In genomic region chr2:965640-966147, GRCh38 we compare ENCODE assay signal across 21 cellular contexts. TPM values are rescaled to one million over a fixed set of nuclear protein-coding genes. Genes with fewer than 3 reads are reported as not detected.
DNase-seq lines count a peak whose midpoint lies in the region; ATAC-seq and TF ChIP-seq lines count a peak whose summit lies in the region.
"Had no signal": no experiment of that assay in that cellular context is flagged by ENCODE, and none has a peak within 500 bp of the region (broad histone marks: within the 10 kb centered on the region; RNA-seq: fewer than 3 reads in every experiment).

No MANE protein-coding gene starts in this region.

- H3K9me3 ChIP-seq in naive thymus-derived CD4-positive, alpha-beta T cell (ENCODE audit: control insufficient read depth in 2 of 3, low read length in 3 of 3) = peaks cover 0 to 3% (median 0%) of the 10 kb centered on the region in 3 experiments
- peaks cover 4% of the 10 kb centered on the region for H3K9me3 ChIP-seq in aorta (ENCODE audit: control insufficient read depth, low read length)
- H3K9me3 ChIP-seq: A549 had no signal

- CTCF ChIA-PET in naive thymus-derived CD4-positive, alpha-beta T cell (lab: Charles Lee) = no interaction called here
- CTCF ChIA-PET in activated CD8-positive, alpha-beta T cell treated with anti-CD3 and anti-CD28 coated beads for 36 hours (lab: Charles Lee) = no interaction called here

- H3K4me1 ChIP-seq in naive thymus-derived CD4-positive, alpha-beta T cell (ENCODE audit: control insufficient read depth in 2 of 2, insufficient read depth in 2 of 2, low read length in 2 of 2) = no peaks in the 10 kb centered on the region
- no peaks in the 10 kb centered on the region for H3K4me1 ChIP-seq in aorta (ENCODE audit: control insufficient read depth in 1 of 2, insufficient read depth in 2 of 2, low read length in 2 of 2)
- H3K4me1 ChIP-seq: A549 had no signal

- peak; percentile 14 for ATAC-seq in naive thymus-derived CD4-positive, alpha-beta T cell
- ATAC-seq in stimulated activated effector memory CD8-positive, alpha-beta T cell treated with anti-CD3 and anti-CD28 coated beads, Interleukin-12 subunit alpha, Interleukin-12 subunit beta, amount 100 ng/mL, for 72 hours = peak; percentile 28
- ATAC-seq in aorta (ENCODE audit: low FRiP score) (peak; percentile 11), GM18520 (IDR thresholded peaks at IDR 0.05; ENCODE audit: unreplicated experiment) (no peak)
- ATAC-seq in activated CD8-positive, alpha-beta T cell treated with anti-CD3 and anti-CD28 coated beads for 36 hours = no peak
- ATAC-seq: A549; CD8-positive, alpha-beta T cell; GM12878; GM23338 had no signal

- peaks cover 10% of the 10 kb centered on the region for H3K27me3 Mint-ChIP-seq in activated CD4-positive, alpha-beta T cell treated with anti-CD3 and anti-CD28 coated beads, Interleukin-2, amount 10 ng/mL, durations not matched to agents 24 days and 14 days
- peaks cover 0 to 15% (median 5%) of the 10 kb centered on the region in 5 donors for H3K27me3 Mint-ChIP-seq in naive thymus-derived CD4-positive, alpha-beta T cell
- peaks cover 2% of the 10 kb centered on the region for H3K27me3 Mint-ChIP-seq in activated CD8-positive, alpha-beta T cell treated with anti-CD3 and anti-CD28 coated beads for 36 hours
- peaks cover 8% of the 10 kb centered on the region for H3K27me3 Mint-ChIP-seq in endothelial cell (ENCODE audit: unreplicated experiment)

- H3K4me1 Mint-ChIP-seq in activated CD4-positive, alpha-beta T cell treated with anti-CD3 and anti-CD28 coated beads, Interleukin-2, amount 10 ng/mL, durations not matched to agents 24 days and 14 days = no peaks in the 10 kb centered on the region
- peaks cover 0 to 9% (median 0%) of the 10 kb centered on the region in 7 donors for H3K4me1 Mint-ChIP-seq in naive thymus-derived CD4-positive, alpha-beta T cell
- H3K4me1 Mint-ChIP-seq in stimulated activated effector memory CD8-positive, alpha-beta T cell treated with anti-CD3 and anti-CD28 coated beads, Interleukin-12 subunit alpha, Interleukin-12 subunit beta, amount 100 ng/mL, for 72 hours = no peaks in the 10 kb centered on the region
- peaks cover 2% of the 10 kb centered on the region for H3K4me1 Mint-ChIP-seq in activated CD8-positive, alpha-beta T cell treated with anti-CD3 and anti-CD28 coated beads for 36 hours (ENCODE audit: low read depth)
- H3K4me1 Mint-ChIP-seq in endothelial cell (ENCODE audit: unreplicated experiment) = peaks cover 2% of the 10 kb centered on the region

- intact Hi-C loops in activated CD4-positive, alpha-beta T cell treated with anti-CD3 and anti-CD28 coated beads, Interleukin-2, amount 10 ng/mL, durations not matched to agents 24 days and 14 days (cut with micrococcal nuclease) = no loop called here
- intact Hi-C loops in naive thymus-derived CD4-positive, alpha-beta T cell (cut with micrococcal nuclease) = no loop called here
- intact Hi-C loops in aorta (cut with DNase I) = no loop called here
- intact Hi-C loops in activated CD8-positive, alpha-beta T cell treated with anti-CD3 and anti-CD28 coated beads for 36 hours (cut with micrococcal nuclease) = no loop called here

- H3K27ac Mint-ChIP-seq in activated CD4-positive, alpha-beta T cell treated with anti-CD3 and anti-CD28 coated beads, Interleukin-2, amount 10 ng/mL, durations not matched to agents 24 days and 14 days = no peak overlapping the region
- H3K27ac Mint-ChIP-seq in naive thymus-derived CD4-positive, alpha-beta T cell = no peak overlapping the region
- no peak overlapping the region for H3K27ac Mint-ChIP-seq in stimulated activated effector memory CD8-positive, alpha-beta T cell treated with anti-CD3 and anti-CD28 coated beads, Interleukin-12 subunit alpha, Interleukin-12 subunit beta, amount 100 ng/mL, for 72 hours
- H3K27ac Mint-ChIP-seq in activated CD8-positive, alpha-beta T cell treated with anti-CD3 and anti-CD28 coated beads for 36 hours = no peak overlapping the region
- H3K27ac Mint-ChIP-seq in endothelial cell (ENCODE audit: unreplicated experiment) = no peak overlapping the region
- H3K27ac Mint-ChIP-seq: CD8-positive, alpha-beta T cell; GM23338 had no signal

- no peak overlapping the region for H3K4me3 Mint-ChIP-seq in activated CD4-positive, alpha-beta T cell treated with anti-CD3 and anti-CD28 coated beads, Interleukin-2, amount 10 ng/mL, durations not matched to agents 24 days and 14 days
- H3K4me3 Mint-ChIP-seq in naive thymus-derived CD4-positive, alpha-beta T cell = no peak overlapping the region
- H3K4me3 Mint-ChIP-seq in stimulated activated effector memory CD8-positive, alpha-beta T cell treated with anti-CD3 and anti-CD28 coated beads, Interleukin-12 subunit alpha, Interleukin-12 subunit beta, amount 100 ng/mL, for 72 hours = no peak overlapping the region
- H3K4me3 Mint-ChIP-seq in activated CD8-positive, alpha-beta T cell treated with anti-CD3 and anti-CD28 coated beads for 36 hours = no peak overlapping the region
- H3K4me3 Mint-ChIP-seq in endothelial cell (ENCODE audit: unreplicated experiment) = no peak overlapping the region
- H3K4me3 Mint-ChIP-seq: CD8-positive, alpha-beta T cell; GM23338 had no signal

- no peak overlapping the region for H3K27ac ChIP-seq in naive thymus-derived CD4-positive, alpha-beta T cell (ENCODE audit: low read depth, low read length)
- no peak overlapping the region for H3K27ac ChIP-seq in aorta (ENCODE audit: low read depth in 1 of 2, low read length in 2 of 2)
- H3K27ac ChIP-seq: 22Rv1; A549; BLaER1 treated with 17β-estradiol and CSF1 and Interleukin-3, amounts not matched to agents 10 nM and 100 nM had no signal

- peak; percentile 32 for DNase-seq in activated CD4-positive, alpha-beta T cell treated with anti-CD3 and anti-CD28 coated beads, Interleukin-2, amount 10 ng/mL, durations not matched to agents 24 days and 14 days
- no peak for DNase-seq in activated CD4-positive, alpha-beta T cell treated with anti-CD3 and anti-CD28 coated beads, Interleukin-2, amount 50 U/mL, for 1 hour
- no peak for DNase-seq in naive thymus-derived CD4-positive, alpha-beta T cell
- no peak for DNase-seq in stimulated activated effector memory CD8-positive, alpha-beta T cell treated with anti-CD3 and anti-CD28 coated beads, Interleukin-12 subunit alpha, Interleukin-12 subunit beta, amount 100 ng/mL, for 72 hours (ENCODE audit: low spot score in 2 of 2)
- DNase-seq in aorta (no peak), endothelial cell (ENCODE audit: low spot score) (no peak)
- DNase-seq in activated CD8-positive, alpha-beta T cell treated with anti-CD3 and anti-CD28 coated beads for 36 hours = no peak
- DNase-seq: Calu3; CD8-positive, alpha-beta T cell; DMS53; DND-41; EL; HCEC 1CT had no signal

- H3K27me3 ChIP-seq in naive thymus-derived CD4-positive, alpha-beta T cell (ENCODE audit: control insufficient read depth in 2 of 2, insufficient read depth in 2 of 2, low read length in 2 of 2) = no peaks in the 10 kb centered on the region
- H3K27me3 ChIP-seq in aorta (ENCODE audit: control insufficient read depth in 1 of 2, insufficient read depth in 2 of 2, low read length in 1 of 2) = no peaks in the 10 kb centered on the region
- H3K27me3 ChIP-seq: BLaER1 treated with 17β-estradiol and CSF1 and Interleukin-3, amounts not matched to agents 10 nM and 100 nM had no signal

- no peak overlapping the region for H3K4me3 ChIP-seq in naive thymus-derived CD4-positive, alpha-beta T cell (ENCODE audit: low read length)
- H3K4me3 ChIP-seq in aorta (ENCODE audit: low read length in 2 of 2) = no peak overlapping the region
- H3K4me3 ChIP-seq: A549; BLaER1 treated with 17β-estradiol and CSF1 and Interleukin-3, amounts not matched to agents 10 nM and 100 nM; GM12878; GM23338 had no signal

- no peak for TF ChIP-seq CTCF in activated CD8-positive, alpha-beta T cell treated with anti-CD3 and anti-CD28 coated beads for 36 hours (IDR thresholded peaks at IDR 0.05)
- TF ChIP-seq CTCF in endothelial cell (IDR thresholded peaks at IDR 0.05; ENCODE audit: unreplicated experiment) = no peak

- no peaks in the 10 kb centered on the region for H3K36me3 ChIP-seq in naive thymus-derived CD4-positive, alpha-beta T cell (ENCODE audit: control insufficient read depth in 2 of 3, insufficient read depth in 3 of 3, low read length in 3 of 3)
- no peaks in the 10 kb centered on the region for H3K36me3 ChIP-seq in aorta (ENCODE audit: control insufficient read depth in 1 of 2, insufficient read depth in 2 of 2, low read length in 1 of 2)
- H3K36me3 ChIP-seq: BLaER1 treated with 17β-estradiol and CSF1 and Interleukin-3, amounts not matched to agents 10 nM and 100 nM had no signal

- POLR2A ChIA-PET in naive thymus-derived CD4-positive, alpha-beta T cell (lab: Charles Lee) = no interaction called here
- POLR2A ChIA-PET in activated CD8-positive, alpha-beta T cell treated with anti-CD3 and anti-CD28 coated beads for 36 hours (lab: Charles Lee) = no interaction called here

- H3K9me3 Mint-ChIP-seq in activated CD4-positive, alpha-beta T cell treated with anti-CD3 and anti-CD28 coated beads, Interleukin-2, amount 10 ng/mL, durations not matched to agents 24 days and 14 days = peaks cover under 1% of the 10 kb centered on the region
- H3K9me3 Mint-ChIP-seq in naive thymus-derived CD4-positive, alpha-beta T cell = peaks cover 0 to 16% (median 2%) of the 10 kb centered on the region in 11 donors
- H3K9me3 Mint-ChIP-seq in stimulated activated effector memory CD8-positive, alpha-beta T cell treated with anti-CD3 and anti-CD28 coated beads, Interleukin-12 subunit alpha, Interleukin-12 subunit beta, amount 100 ng/mL, for 72 hours = no peaks in the 10 kb centered on the region
- peaks cover 8% of the 10 kb centered on the region for H3K9me3 Mint-ChIP-seq in activated CD8-positive, alpha-beta T cell treated with anti-CD3 and anti-CD28 coated beads for 36 hours
- H3K9me3 Mint-ChIP-seq in endothelial cell (ENCODE audit: unreplicated experiment) = no peaks in the 10 kb centered on the region

- no peaks in the 10 kb centered on the region for H3K36me3 Mint-ChIP-seq in activated CD4-positive, alpha-beta T cell treated with anti-CD3 and anti-CD28 coated beads, Interleukin-2, amount 10 ng/mL, durations not matched to agents 24 days and 14 days (ENCODE audit: low read depth)
- peaks cover 0 to 6% (median 0%) of the 10 kb centered on the region in 5 donors for H3K36me3 Mint-ChIP-seq in naive thymus-derived CD4-positive, alpha-beta T cell
- no peaks in the 10 kb centered on the region for H3K36me3 Mint-ChIP-seq in stimulated activated effector memory CD8-positive, alpha-beta T cell treated with anti-CD3 and anti-CD28 coated beads, Interleukin-12 subunit alpha, Interleukin-12 subunit beta, amount 100 ng/mL, for 72 hours
- H3K36me3 Mint-ChIP-seq in activated CD8-positive, alpha-beta T cell treated with anti-CD3 and anti-CD28 coated beads for 36 hours (ENCODE audit: low read depth) = peaks cover under 1% of the 10 kb centered on the region
- H3K36me3 Mint-ChIP-seq in endothelial cell (ENCODE audit: low read depth, unreplicated experiment) = peaks cover 4% of the 10 kb centered on the region
- H3K36me3 Mint-ChIP-seq: CD8-positive, alpha-beta T cell had no signal

- WGBS in aorta, 2 donors = 79 to 94% methylated on average over 12 of the region's 12 CpGs

RNA-seq across cellular contexts. Expression of gene SNTG2, which starts 15.0 kb away (rescaled TPM):
- 0.14 TPM in 1 of 2 replicates, not detected in the other for total RNA-seq in activated CD4-positive, alpha-beta T cell treated with anti-CD3 and anti-CD28 coated beads, Interleukin-2, amount 10 ng/mL, durations not matched to agents 24 days and 14 days
- total RNA-seq in naive thymus-derived CD4-positive, alpha-beta T cell = 1 to 10 TPM in 4 of 5 experiments, not detected in 1; 2.5 to 4.9 (median 3.6) TPM
- under 1 TPM in 1 of 2 donors, not detected in 1; 0.26 TPM for polyA plus RNA-seq in naive thymus-derived CD4-positive, alpha-beta T cell
- total RNA-seq in aorta = 1 to 10 TPM; 4.5 to 7.0 TPM
- polyA plus RNA-seq in aorta = not detected
- 1 to 10 TPM; 2.5 to 3.2 TPM for total RNA-seq in activated CD8-positive, alpha-beta T cell treated with anti-CD3 and anti-CD28 coated beads for 36 hours
- total RNA-seq in endothelial cell (ENCODE audit: unreplicated experiment) = 23.2 TPM
- total RNA-seq: Calu3, G401, GM12878, HT-29 had no signal
- polyA plus RNA-seq: A549, GM12878 had no signal

Comparison
In these comparisons a context has a peak if more than half of its experiments do, and no peak if none do; other contexts are left out.
1. ATAC-seq: peak in naive thymus-derived CD4-positive, alpha-beta T cell (single experiment), stimulated activated effector memory CD8-positive, alpha-beta T cell treated with anti-CD3 and anti-CD28 coated beads, Interleukin-12 subunit alpha, Interleukin-12 subunit beta, amount 100 ng/mL, for 72 hours (single experiment) and aorta (single experiment); none in GM18520 (single experiment) and activated CD8-positive, alpha-beta T cell treated with anti-CD3 and anti-CD28 coated beads for 36 hours (single experiment).